Comparison of ENCODE assay signal across 30 cellular contexts in the genomic region with DNA sequence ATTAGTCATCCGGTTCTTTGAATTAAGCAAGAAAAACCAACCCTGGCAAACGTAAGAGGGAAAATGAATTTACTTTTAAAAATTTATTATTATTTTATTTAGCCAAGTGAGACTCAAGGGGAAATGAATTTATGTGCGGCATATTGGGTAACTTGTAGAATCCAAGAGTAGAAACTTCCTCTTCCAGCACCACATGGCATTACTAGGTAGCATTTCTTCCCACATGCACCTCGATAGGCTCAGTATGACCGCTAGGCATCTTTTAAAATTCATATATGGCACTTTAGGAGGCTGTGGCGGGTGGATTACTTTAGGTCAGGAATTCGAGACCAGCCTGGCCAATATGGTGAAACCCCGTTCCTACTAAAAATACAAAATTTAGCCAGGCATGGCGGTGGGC.
"Had no signal": no experiment of that assay in that cellular context is flagged by ENCODE, and none has a peak within 500 bp of the region (broad histone marks: within the 10 kb centered on the region; RNA-seq: fewer than 3 reads in every experiment).

No MANE protein-coding gene starts in this region.

- H3K27me3 ChIP-seq: Peyer's patch, SJSA1 had no signal

- H3K27ac ChIP-seq: KMS-11, Peyer's patch, SJSA1, VCaP had no signal

- DNase-seq: activated B cell treated with CpG ODN at 0.5 μM for 24 hours; activated CD4-positive, alpha-beta memory T cell treated with anti-CD3 and anti-CD28 coated beads for 36 hours; activated CD4-positive, alpha-beta T cell treated with anti-CD3 and anti-CD28 coated beads for 4 hours; activated CD4-positive, alpha-beta T cell treated with anti-CD3 and anti-CD28 coated beads, Interleukin-2, amount 50 U/mL, for 1 hour; activated CD4-positive, CD25-positive, alpha-beta regulatory T cell treated with anti-CD3 and anti-CD28 coated beads, Interleukin-2, amount 50 U/mL, for 72 hours; activated CD8-positive, alpha-beta memory T cell treated with anti-CD3 and anti-CD28 coated beads, Interleukin-2, amount 50 U/mL, for 4 hours; activated effector memory CD4-positive, alpha-beta T cell treated with Interleukin-2 at 50 U/mL for 16 hours; activated naive CD4-positive, alpha-beta T cell treated with anti-CD3 and anti-CD28 coated beads, Interleukin-2, amount 10 ng/mL, durations not matched to agents 7 days and 5 days; activated naive CD8-positive, alpha-beta T cell treated with anti-CD3 and anti-CD28 coated beads, Interleukin-2, amount 50 U/mL, for 24 hours; activated T-cell treated with anti-CD3 and anti-CD28 coated beads for 4 hours; activated T-cell treated with anti-CD3 and anti-CD28 coated beads, Interleukin-2, amount 50 U/mL, for 4 hours; anterior cingulate cortex; caudate nucleus; cerebellar nuclear complex; MM.1S; NCI-H1092; NCI-H1436 treated with DMSO at 0.1 percent for 48 hours; NCI-H1694 treated with DMSO at 0.1 percent for 48 hours; NCI-H2029; NCI-H345; NCI-H524 treated with DMSO at 0.1 percent for 48 hours; RPMI8226; SHP77 treated with DMSO at 0.1 percent for 48 hours; SK-N-SH; T-cell; T-helper 17 cell had no signal

- H3K36me3 ChIP-seq: Peyer's patch, SJSA1 had no signal

- H3K4me2 ChIP-seq: KMS-11, SK-N-SH had no signal

- ATAC-seq: activated naive CD8-positive, alpha-beta T cell treated with anti-CD3 and anti-CD28 coated beads, Interleukin-2, amount 50 U/mL, for 24 hours; activated T-cell treated with anti-CD3 and anti-CD28 coated beads, Interleukin-2, amount 50 U/mL, for 4 hours; T-cell; T-helper 17 cell had no signal

- H3K4me3 ChIP-seq: Peyer's patch, SJSA1 had no signal

- H3K4me1 ChIP-seq: Peyer's patch had no signal

- H3K9me3 ChIP-seq: Peyer's patch, SJSA1, SK-N-SH had no signal
